16 cellular contexts compared by ENCODE assay signal in genomic region chr10:14820775-14821154, GRCh38. TPM values are rescaled to one million over a fixed set of nuclear protein-coding genes. Genes with fewer than 3 reads are reported as not detected.
DNase-seq lines count a peak whose midpoint lies in the region; ATAC-seq and TF ChIP-seq lines count a peak whose summit lies in the region.
"Had no signal": no experiment of that assay in that cellular context is flagged by ENCODE, and none has a peak within 500 bp of the region (broad histone marks: within the 10 kb centered on the region; RNA-seq: fewer than 3 reads in every experiment).

No MANE protein-coding gene starts in this region.

- intact Hi-C loops in Calu3 (cut with micrococcal nuclease; ENCODE audit: unreplicated experiment) (loop anchor here (5.0 to 10.0 kb wide), 2 partner anchors 246 to 288 kb away; no protein-coding TSS in a partner anchor), right lobe of liver (cut with DNase I) (loop anchor here in 1 of 2 donors (10.0 kb wide), 1 partner anchor 316 kb away; no protein-coding TSS in a partner anchor)

- BruUV-seq in Calu3 (replicated peaks; lab: Mats Ljungman, UMichigan), result no TSS peak

- CTCF ChIA-PET in Calu3 (lab: Charles Lee), result no interaction called here

- H3K4me1 ChIP-seq in right lobe of liver, result no peaks in the 10 kb centered on the region
- H3K4me1 ChIP-seq: suprapubic skin had no signal

- TF ChIP-seq POLR2A in right lobe of liver (IDR thresholded peaks at IDR 0.05), result no peak

- H3K36me3 Mint-ChIP-seq in Calu3 (ENCODE audit: insufficient read depth, unreplicated experiment), result peaks cover 7% of the 10 kb centered on the region
- H3K36me3 Mint-ChIP-seq in endothelial cell (ENCODE audit: low read depth, unreplicated experiment), result no peaks in the 10 kb centered on the region

- no peaks in the 10 kb centered on the region for H3K9me3 Mint-ChIP-seq in Calu3 (ENCODE audit: low read depth, unreplicated experiment)
- no peaks in the 10 kb centered on the region for H3K9me3 Mint-ChIP-seq in endothelial cell (ENCODE audit: unreplicated experiment)

- no peaks in the 10 kb centered on the region for H3K27me3 Mint-ChIP-seq in Calu3 (ENCODE audit: unreplicated experiment)
- peaks cover 11% of the 10 kb centered on the region for H3K27me3 Mint-ChIP-seq in endothelial cell (ENCODE audit: unreplicated experiment)

- H3K9me3 ChIP-seq in right lobe of liver, result no peaks in the 10 kb centered on the region
- H3K9me3 ChIP-seq: left lung, mucosa of descending colon, suprapubic skin had no signal

- no peak for ATAC-seq in right lobe of liver

- H3K4me3 Mint-ChIP-seq in Calu3 (ENCODE audit: low read depth, unreplicated experiment), result no peak overlapping the region
- H3K4me3 Mint-ChIP-seq in endothelial cell (ENCODE audit: unreplicated experiment), result no peak overlapping the region

- H3K27me3 ChIP-seq in right lobe of liver, result no peaks in the 10 kb centered on the region
- H3K27me3 ChIP-seq: left lung, suprapubic skin had no signal

- no peak overlapping the region for H3K27ac ChIP-seq in right lobe of liver
- H3K27ac ChIP-seq: left lung, suprapubic skin had no signal

- DNase-seq in Calu3 (no peak), NCI-H226 (peak; percentile 83), endothelial cell (ENCODE audit: low spot score) (no peak), nucleus accumbens (lab: John Stamatoyannopoulos, UW) (no peak), T-helper 2 cell (no peak), right lobe of liver (no peak)
- DNase-seq: activated CD4-positive, alpha-beta T cell treated with anti-CD3 and anti-CD28 coated beads for 4 hours; activated naive CD4-positive, alpha-beta T cell; GOT3; Karpas-422; left lung; mucosa of descending colon; NCI-H146; NCI-H446; stimulated activated CD4-positive, alpha-beta T cell treated with anti-CD3 and anti-CD28 coated beads, Interleukin-2, amount 100 ng/mL, for 48 hours had no signal

- no peaks in the 10 kb centered on the region for H3K36me3 ChIP-seq in right lobe of liver
- H3K36me3 ChIP-seq: left lung, suprapubic skin had no signal

- WGBS in right lobe of liver (ENCODE audit: insufficient coverage, low coverage, low lambda C conversion rate, missing lambda C conversion rate), result 69% methylated on average over 2 of the region's 5 CpGs

- H3K27ac Mint-ChIP-seq in Calu3 (ENCODE audit: unreplicated experiment) (peak overlapping the region; percentile 48), endothelial cell (ENCODE audit: unreplicated experiment) (peak overlapping the region; percentile 91)

- H3K4me1 Mint-ChIP-seq in Calu3 (ENCODE audit: low read depth, unreplicated experiment), result peaks cover 26% of the 10 kb centered on the region
- H3K4me1 Mint-ChIP-seq in endothelial cell (ENCODE audit: unreplicated experiment), result peaks cover 25% of the 10 kb centered on the region

- TF ChIP-seq CTCF in Calu3 (IDR thresholded peaks at IDR 0.05; ENCODE audit: unreplicated experiment) (no peak), endothelial cell (IDR thresholded peaks at IDR 0.05; ENCODE audit: unreplicated experiment) (no peak), right lobe of liver (IDR thresholded peaks at IDR 0.05) (no peak)

- H3K4me3 ChIP-seq in right lobe of liver, result no peak overlapping the region
- H3K4me3 ChIP-seq: left lung, mucosa of descending colon, suprapubic skin had no signal

RNA-seq across cellular contexts. Expression of gene CDNF, which starts 17.1 kb away (rescaled TPM):
- 2.3 and 2.4 TPM in 2 replicates for total RNA-seq in Calu3 (2022)
- total RNA-seq in endothelial cell (ENCODE audit: unreplicated experiment), result 1.9 TPM
- total RNA-seq in right lobe of liver, result 1 to 10 TPM in 5 of 6 experiments, under 1 TPM in 1; 0.93 to 4.5 (median 3.7) TPM

RNA-seq across cellular contexts. Expression of gene HSPA14, which starts 17.3 kb away (rescaled TPM):
- total RNA-seq in Calu3 (2022) (21.3 and 22.9 TPM in 2 replicates), endothelial cell (ENCODE audit: unreplicated experiment) (14.2 TPM), right lobe of liver (1 to 10 TPM; 2.7 to 8.6 (median 4.9) TPM)

RNA-seq across cellular contexts. Expression of gene MSANTD7, which starts 17.3 kb away (rescaled TPM):
- total RNA-seq in Calu3 (2022), result 21.9 and 23.6 TPM in 2 replicates
- total RNA-seq in endothelial cell (ENCODE audit: unreplicated experiment), result 17.9 TPM
- 1 to 10 TPM; 2.2 to 6.0 (median 3.2) TPM for total RNA-seq in right lobe of liver

RNA-seq across cellular contexts. Expression of gene FAM107B, which starts 46.1 kb away (rescaled TPM):
- total RNA-seq in Calu3 (2022) (164 and 168 TPM in 2 replicates), endothelial cell (ENCODE audit: unreplicated experiment) (462 TPM), right lobe of liver (100 to 1,000 TPM in 2 of 6 experiments, 10 to 100 TPM in 4; 58.6 to 116 (median 68.7) TPM)

RNA-seq across cellular contexts. Expression of gene SUV39H2, which starts 57.9 kb away (rescaled TPM):
- total RNA-seq in Calu3 (2022) (32.0 and 33.7 TPM in 2 replicates), endothelial cell (ENCODE audit: unreplicated experiment) (15.6 TPM), right lobe of liver (1 to 10 TPM; 2.8 to 6.0 (median 4.1) TPM)
